1 cellular context compared by ENCODE assay signal in genomic region chr22:31488988-31489617, GRCh38.
TF ChIP-seq lines count a peak whose summit lies in the region.

No MANE protein-coding gene starts in this region.

TF ChIP-seq in HEK293, 187 proteins besides CTCF, POLR2A, EP300 and RAD21 (continued from another document):
- 0 out of 2 replicates have a peak, but pooled peaks have one; percentile 15 for TF ChIP-seq ZNF692 (tag by site-specific recombination; IDR thresholded peaks at IDR 0.05)
- TF ChIP-seq, protein P1, sequence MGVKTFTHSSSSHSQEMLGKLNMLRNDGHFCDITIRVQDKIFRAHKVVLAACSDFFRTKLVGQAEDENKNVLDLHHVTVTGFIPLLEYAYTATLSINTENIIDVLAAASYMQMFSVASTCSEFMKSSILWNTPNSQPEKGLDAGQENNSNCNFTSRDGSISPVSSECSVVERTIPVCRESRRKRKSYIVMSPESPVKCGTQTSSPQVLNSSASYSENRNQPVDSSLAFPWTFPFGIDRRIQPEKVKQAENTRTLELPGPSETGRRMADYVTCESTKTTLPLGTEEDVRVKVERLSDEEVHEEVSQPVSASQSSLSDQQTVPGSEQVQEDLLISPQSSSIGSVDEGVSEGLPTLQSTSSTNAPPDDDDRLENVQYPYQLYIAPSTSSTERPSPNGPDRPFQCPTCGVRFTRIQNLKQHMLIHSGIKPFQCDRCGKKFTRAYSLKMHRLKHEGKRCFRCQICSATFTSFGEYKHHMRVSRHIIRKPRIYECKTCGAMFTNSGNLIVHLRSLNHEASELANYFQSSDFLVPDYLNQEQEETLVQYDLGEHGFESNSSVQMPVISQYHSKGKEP (tag by site-specific recombination; IDR thresholded peaks at IDR 0.05) = no peak
- no peak for TF ChIP-seq ZNF791 (tag by site-specific recombination; IDR thresholded peaks at IDR 0.05)
- TF ChIP-seq, protein P2, sequence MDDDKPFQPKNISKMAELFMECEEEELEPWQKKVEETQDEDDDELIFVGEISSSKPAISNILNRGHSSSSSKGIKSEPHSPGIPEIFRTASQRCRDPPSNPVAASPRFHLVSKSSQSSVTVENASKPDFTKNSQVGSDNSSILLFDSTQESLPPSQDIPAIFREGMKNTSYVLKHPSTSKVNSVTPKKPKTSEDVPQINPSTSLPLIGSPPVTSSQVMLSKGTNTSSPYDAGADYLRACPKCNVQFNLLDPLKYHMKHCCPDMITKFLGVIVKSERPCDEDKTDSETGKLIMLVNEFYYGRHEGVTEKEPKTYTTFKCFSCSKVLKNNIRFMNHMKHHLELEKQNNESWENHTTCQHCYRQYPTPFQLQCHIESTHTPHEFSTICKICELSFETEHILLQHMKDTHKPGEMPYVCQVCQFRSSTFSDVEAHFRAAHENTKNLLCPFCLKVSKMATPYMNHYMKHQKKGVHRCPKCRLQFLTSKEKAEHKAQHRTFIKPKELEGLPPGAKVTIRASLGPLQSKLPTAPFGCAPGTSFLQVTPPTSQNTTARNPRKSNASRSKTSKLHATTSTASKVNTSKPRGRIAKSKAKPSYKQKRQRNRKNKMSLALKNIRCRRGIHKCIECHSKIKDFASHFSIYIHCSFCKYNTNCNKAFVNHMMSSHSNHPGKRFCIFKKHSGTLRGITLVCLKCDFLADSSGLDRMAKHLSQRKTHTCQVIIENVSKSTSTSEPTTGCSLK (tag by site-specific recombination; IDR thresholded peaks at IDR 0.05) = no peak
- TF ChIP-seq, protein P3, sequence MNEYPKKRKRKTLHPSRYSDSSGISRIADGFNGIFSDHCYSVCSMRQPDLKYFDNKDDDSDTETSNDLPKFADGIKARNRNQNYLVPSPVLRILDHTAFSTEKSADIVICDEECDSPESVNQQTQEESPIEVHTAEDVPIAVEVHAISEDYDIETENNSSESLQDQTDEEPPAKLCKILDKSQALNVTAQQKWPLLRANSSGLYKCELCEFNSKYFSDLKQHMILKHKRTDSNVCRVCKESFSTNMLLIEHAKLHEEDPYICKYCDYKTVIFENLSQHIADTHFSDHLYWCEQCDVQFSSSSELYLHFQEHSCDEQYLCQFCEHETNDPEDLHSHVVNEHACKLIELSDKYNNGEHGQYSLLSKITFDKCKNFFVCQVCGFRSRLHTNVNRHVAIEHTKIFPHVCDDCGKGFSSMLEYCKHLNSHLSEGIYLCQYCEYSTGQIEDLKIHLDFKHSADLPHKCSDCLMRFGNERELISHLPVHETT (tag by site-specific recombination; IDR thresholded peaks at IDR 0.05) = no peak
- TF ChIP-seq ZFP41 (tag by site-specific recombination; IDR thresholded peaks at IDR 0.05; ENCODE audit: borderline replicate concordance) = no peak
- TF ChIP-seq ZNF133 (tag by site-specific recombination; IDR thresholded peaks at IDR 0.05) = no peak
- TF ChIP-seq RBAK (tag by site-specific recombination; IDR thresholded peaks at IDR 0.05) = no peak
- TF ChIP-seq ZNF514 (tag by site-specific recombination; IDR thresholded peaks at IDR 0.05) = no peak
- TF ChIP-seq ZNF302 (tag by site-specific recombination; IDR thresholded peaks at IDR 0.05; ENCODE audit: low read depth) = no peak
- no peak for TF ChIP-seq ZBTB1 (tag by site-specific recombination; IDR thresholded peaks at IDR 0.05)
- TF ChIP-seq GLIS2 (tag by site-specific recombination; IDR thresholded peaks at IDR 0.05) = peak; percentile 57
- TF ChIP-seq ZNF248 (tag by site-specific recombination; IDR thresholded peaks at IDR 0.05) = no peak
- TF ChIP-seq ZNF624 (tag by site-specific recombination; IDR thresholded peaks at IDR 0.05) = no peak
- TF ChIP-seq KLF7 (tag by site-specific recombination; IDR thresholded peaks at IDR 0.05; ENCODE audit: borderline replicate concordance) = peak; percentile 49; the same call in 1 of the 2 replicates
- TF ChIP-seq ZBTB48 (tag by site-specific recombination; IDR thresholded peaks at IDR 0.05) = peak; percentile 44; the same call in 1 of the 2 replicates
- no peak for TF ChIP-seq OSR2 (tag by site-specific recombination; IDR thresholded peaks at IDR 0.05)
- no peak for TF ChIP-seq ZNF140 (tag by site-specific recombination; IDR thresholded peaks at IDR 0.05)
- TF ChIP-seq ZNF837 (tag by site-specific recombination; IDR thresholded peaks at IDR 0.05) = no peak
- TF ChIP-seq ZNF223 (tag by site-specific recombination; IDR thresholded peaks at IDR 0.05) = no peak
